8 cellular contexts compared by ENCODE assay signal in genomic region chr1:1630965-1631792, GRCh38. TPM values are rescaled to one million over a fixed set of nuclear protein-coding genes. Genes with fewer than 3 reads are reported as not detected.
DNase-seq lines count a peak whose midpoint lies in the region; ATAC-seq and TF ChIP-seq lines count a peak whose summit lies in the region.

No MANE protein-coding gene starts in this region.

- POLR2A ChIA-PET in naive thymus-derived CD4-positive, alpha-beta T cell (lab: Charles Lee) = interaction anchor here (0.7 to 4.4 kb wide), 7 partner anchors 16 to 93 kb away, joined by 3 to 86 read pairs (median 4); partner anchors contain the start of genes CDK11A, MIB2 and SLC35E2B
- POLR2A ChIA-PET in activated CD4-positive, alpha-beta memory T cell treated with anti-CD3 and anti-CD28 coated beads for 36 hours (lab: Charles Lee) = interaction anchor here (1.1 to 1.3 kb wide), 3 partner anchors 11 to 17 kb away, joined by 3 read pairs; partner anchors contain the start of gene MIB2

- no peak overlapping the region for H3K27ac Mint-ChIP-seq in CD4-positive, CD25-positive, alpha-beta regulatory T cell
- H3K27ac Mint-ChIP-seq in naive thymus-derived CD4-positive, alpha-beta T cell = peak overlapping the region in 5 of 9 donors; percentile 21 to 74 (median 31)
- no peak overlapping the region for H3K27ac Mint-ChIP-seq in activated CD4-positive, alpha-beta memory T cell treated with anti-CD3 and anti-CD28 coated beads for 36 hours

- H4K20me1 ChIP-seq in OCI-LY3 (ENCODE audit: insufficient read depth, low read length) = no peaks in the 10 kb centered on the region

- no peaks in the 10 kb centered on the region for H3K27me3 ChIP-seq in CD4-positive, CD25-positive, alpha-beta regulatory T cell (ENCODE audit: control insufficient read depth, insufficient read depth, low read length)
- H3K27me3 ChIP-seq in OCI-LY3 (ENCODE audit: low read depth, low read length) = no peaks in the 10 kb centered on the region
- H3K27me3 ChIP-seq in naive thymus-derived CD4-positive, alpha-beta T cell (ENCODE audit: control insufficient read depth in 2 of 2, insufficient read depth in 2 of 2, low read length in 2 of 2) = no peaks in the 10 kb centered on the region

- peak overlapping the region; percentile 67; the same call in 1 of the 2 replicates for H3K4me2 ChIP-seq in OCI-LY3 (ENCODE audit: low read length)

- no peaks in the 10 kb centered on the region for H3K36me3 Mint-ChIP-seq in CD4-positive, CD25-positive, alpha-beta regulatory T cell
- H3K36me3 Mint-ChIP-seq in naive thymus-derived CD4-positive, alpha-beta T cell = peaks cover 0 to 2% (median 0%) of the 10 kb centered on the region in 5 donors
- H3K36me3 Mint-ChIP-seq in activated CD4-positive, alpha-beta memory T cell treated with anti-CD3 and anti-CD28 coated beads for 36 hours = peaks cover 2% of the 10 kb centered on the region

- no peak for ATAC-seq in CD4-positive, CD25-positive, alpha-beta regulatory T cell (ENCODE audit: low read depth in 2 of 2)
- ATAC-seq in naive thymus-derived CD4-positive, alpha-beta T cell = no peak

- intact Hi-C loops in naive thymus-derived CD4-positive, alpha-beta T cell (cut with micrococcal nuclease) = loop anchor here in 1 of 2 donors (2.0 kb wide), 3 partner anchors 28 to 118 kb away; partner anchors contain the start of genes ATAD3A, CDK11B and SSU72
- intact Hi-C loops in activated CD4-positive, alpha-beta memory T cell treated with anti-CD3 and anti-CD28 coated beads for 36 hours (cut with micrococcal nuclease) = loop anchor here (2.0 kb wide), 1 partner anchor 16 kb away; the partner anchor contains the start of gene MIB2

- H3K9me3 ChIP-seq in CD4-positive, CD25-positive, alpha-beta regulatory T cell (ENCODE audit: control insufficient read depth in 2 of 2, low read length in 2 of 2) = no peaks in the 10 kb centered on the region
- no peaks in the 10 kb centered on the region for H3K9me3 ChIP-seq in OCI-LY3 (ENCODE audit: insufficient read depth, low read length)
- H3K9me3 ChIP-seq in naive thymus-derived CD4-positive, alpha-beta T cell (ENCODE audit: control insufficient read depth in 2 of 3, low read length in 3 of 3) = no peaks in the 10 kb centered on the region

- no peak overlapping the region for H3K9ac ChIP-seq in OCI-LY3 (ENCODE audit: low read length)

- TF ChIP-seq CTCF in OCI-LY3 (IDR thresholded peaks at IDR 0.05; ENCODE audit: low read depth, low read length) = no peak

- H3K4me1 ChIP-seq in CD4-positive, CD25-positive, alpha-beta regulatory T cell (ENCODE audit: control insufficient read depth, insufficient read depth, low read length, poor library complexity, severe bottlenecking) = peaks cover 29% of the 10 kb centered on the region
- peaks cover 4% of the 10 kb centered on the region; the same call in 1 of the 2 replicates for H3K4me1 ChIP-seq in OCI-LY3 (ENCODE audit: low read length)
- H3K4me1 ChIP-seq in naive thymus-derived CD4-positive, alpha-beta T cell (ENCODE audit: control insufficient read depth in 2 of 2, insufficient read depth in 2 of 2, low read length in 2 of 2) = peaks cover 0 to 4% of the 10 kb centered on the region in 2 donors

- H2AFZ ChIP-seq in OCI-LY3 (ENCODE audit: low read depth, low read length) = no peak overlapping the region

- no peaks in the 10 kb centered on the region for H3K79me2 ChIP-seq in OCI-LY3 (ENCODE audit: low read length)

- CTCF ChIA-PET in naive thymus-derived CD4-positive, alpha-beta T cell (lab: Charles Lee) = interaction anchor here (1.3 kb wide), 1 partner anchor 16 kb away, joined by 3 read pairs; no protein-coding TSS in a partner anchor
- CTCF ChIA-PET in activated CD4-positive, alpha-beta memory T cell treated with anti-CD3 and anti-CD28 coated beads for 36 hours (lab: Charles Lee) = interaction anchor here (0.7 to 1.8 kb wide), 2 partner anchors 17 to 37 kb away, joined by 4 to 13 read pairs; no protein-coding TSS in a partner anchor

- peaks cover 0 to 6% (median 3%) of the 10 kb centered on the region in 4 donors for H3K4me1 Mint-ChIP-seq in CD4-positive, CD25-positive, alpha-beta regulatory T cell
- peaks cover 0 to 5% (median 4%) of the 10 kb centered on the region in 7 donors for H3K4me1 Mint-ChIP-seq in naive thymus-derived CD4-positive, alpha-beta T cell
- H3K4me1 Mint-ChIP-seq in activated CD4-positive, alpha-beta memory T cell treated with anti-CD3 and anti-CD28 coated beads for 36 hours (ENCODE audit: low read depth) = peaks cover 7% of the 10 kb centered on the region

- no peaks in the 10 kb centered on the region for H3K36me3 ChIP-seq in CD4-positive, CD25-positive, alpha-beta regulatory T cell (ENCODE audit: control insufficient read depth, insufficient read depth, low read length)
- no peaks in the 10 kb centered on the region for H3K36me3 ChIP-seq in OCI-LY3 (replicated peaks; ENCODE audit: low read depth, low read length)
- H3K36me3 ChIP-seq in naive thymus-derived CD4-positive, alpha-beta T cell (ENCODE audit: control insufficient read depth in 2 of 3, insufficient read depth in 3 of 3, low read length in 3 of 3) = no peaks in the 10 kb centered on the region

- peaks cover 6% of the 10 kb centered on the region for H3K27me3 Mint-ChIP-seq in CD4-positive, CD25-positive, alpha-beta regulatory T cell
- H3K27me3 Mint-ChIP-seq in naive thymus-derived CD4-positive, alpha-beta T cell = peaks cover 0 to 5% (median 0%) of the 10 kb centered on the region in 5 donors
- peaks cover 4% of the 10 kb centered on the region for H3K27me3 Mint-ChIP-seq in activated CD4-positive, alpha-beta memory T cell treated with anti-CD3 and anti-CD28 coated beads for 36 hours

- H3K9me3 Mint-ChIP-seq in CD4-positive, CD25-positive, alpha-beta regulatory T cell = peaks cover 0 to 2% (median 0%) of the 10 kb centered on the region in 7 donors
- peaks cover 0 to 4% (median 0%) of the 10 kb centered on the region in 11 donors for H3K9me3 Mint-ChIP-seq in naive thymus-derived CD4-positive, alpha-beta T cell
- no peaks in the 10 kb centered on the region for H3K9me3 Mint-ChIP-seq in activated CD4-positive, alpha-beta memory T cell treated with anti-CD3 and anti-CD28 coated beads for 36 hours

- peak overlapping the region; percentile 79 for H3K27ac ChIP-seq in CD4-positive, CD25-positive, alpha-beta regulatory T cell (ENCODE audit: insufficient read depth, low read length, poor library complexity, severe bottlenecking)
- no peak overlapping the region for H3K27ac ChIP-seq in OCI-LY3 (ENCODE audit: low read length)
- H3K27ac ChIP-seq in naive thymus-derived CD4-positive, alpha-beta T cell (ENCODE audit: low read depth, low read length) = peak overlapping the region; percentile 68

- peak overlapping the region; percentile 19 to 85 (median 68) for H3K4me3 Mint-ChIP-seq in CD4-positive, CD25-positive, alpha-beta regulatory T cell
- peak overlapping the region in 9 of 10 donors; percentile 29 to 92 (median 63) for H3K4me3 Mint-ChIP-seq in naive thymus-derived CD4-positive, alpha-beta T cell
- no peak overlapping the region for H3K4me3 Mint-ChIP-seq in activated CD4-positive, alpha-beta memory T cell treated with anti-CD3 and anti-CD28 coated beads for 36 hours

- peak in 1 of 3 donors; percentile 15 for DNase-seq in CD4-positive, CD25-positive, alpha-beta regulatory T cell
- DNase-seq in fibroblast of gingiva (ENCODE audit: low read depth) (peak; percentile 24), NCI-H1436 treated with DMSO at 0.1 percent for 48 hours (lab: John Stamatoyannopoulos, UW) (no peak), NCI-H1105 treated with DMSO at 0.1 percent for 48 hours (lab: John Stamatoyannopoulos, UW) (no peak), NOMO-1 (lab: John Stamatoyannopoulos, UW; ENCODE audit: unreplicated experiment in 2 of 2) (no peak)
- DNase-seq in naive thymus-derived CD4-positive, alpha-beta T cell = peak in 2 of 9 donors; percentile 23 to 43
- no peak for DNase-seq in activated CD4-positive, alpha-beta memory T cell treated with anti-CD3 and anti-CD28 coated beads for 36 hours

- H3K4me3 ChIP-seq in CD4-positive, CD25-positive, alpha-beta regulatory T cell (ENCODE audit: low read depth, low read length) = no peak overlapping the region
- H3K4me3 ChIP-seq in OCI-LY3 (ENCODE audit: low read length) = no peak overlapping the region
- no peak overlapping the region for H3K4me3 ChIP-seq in naive thymus-derived CD4-positive, alpha-beta T cell (ENCODE audit: low read length)

RNA-seq across cellular contexts. Expression of gene MMP23B, which starts 0.8 kb away (rescaled TPM):
- total RNA-seq in CD4-positive, CD25-positive, alpha-beta regulatory T cell = 4.1 TPM
- polyA plus RNA-seq in CD4-positive, CD25-positive, alpha-beta regulatory T cell = under 1 TPM in 2 of 4 donors, not detected in 2; 0.18 to 0.21 TPM
- total RNA-seq in naive thymus-derived CD4-positive, alpha-beta T cell = 10 to 100 TPM in 1 of 5 experiments, 1 to 10 TPM in 4; 2.7 to 12.8 (median 4.2) TPM
- polyA plus RNA-seq in naive thymus-derived CD4-positive, alpha-beta T cell = not detected
- total RNA-seq in activated CD4-positive, alpha-beta memory T cell treated with anti-CD3 and anti-CD28 coated beads for 36 hours = 1 to 10 TPM in 1 of 2 experiments, under 1 TPM in 1; 0.61 to 1.1 TPM

RNA-seq across cellular contexts. Expression of gene MIB2, which starts 15.9 kb away (rescaled TPM):
- 58.2 TPM for total RNA-seq in CD4-positive, CD25-positive, alpha-beta regulatory T cell
- 10 to 100 TPM; 15.9 to 20.6 (median 19.0) TPM for polyA plus RNA-seq in CD4-positive, CD25-positive, alpha-beta regulatory T cell
- total RNA-seq in naive thymus-derived CD4-positive, alpha-beta T cell = 100 to 1,000 TPM in 2 of 5 experiments, 10 to 100 TPM in 3; 45.6 to 129 (median 65.7) TPM
- 10 to 100 TPM; 23.4 to 36.7 TPM for polyA plus RNA-seq in naive thymus-derived CD4-positive, alpha-beta T cell
- total RNA-seq in activated CD4-positive, alpha-beta memory T cell treated with anti-CD3 and anti-CD28 coated beads for 36 hours = 10 to 100 TPM; 31.1 to 36.1 TPM

RNA-seq across cellular contexts. Expression of gene CDK11B, which starts 27.6 kb away (rescaled TPM):
- total RNA-seq in CD4-positive, CD25-positive, alpha-beta regulatory T cell = 47.2 TPM
- 10 to 100 TPM in 1 of 4 donors, 1 to 10 TPM in 3; 9.3 to 11.3 (median 9.7) TPM for polyA plus RNA-seq in CD4-positive, CD25-positive, alpha-beta regulatory T cell
- 10 to 100 TPM; 32.3 to 45.4 (median 41.9) TPM for total RNA-seq in naive thymus-derived CD4-positive, alpha-beta T cell
- polyA plus RNA-seq in naive thymus-derived CD4-positive, alpha-beta T cell = 10 to 100 TPM; 11.8 to 16.5 TPM
- 10 to 100 TPM; 32.4 to 36.9 TPM for total RNA-seq in activated CD4-positive, alpha-beta memory T cell treated with anti-CD3 and anti-CD28 coated beads for 36 hours

RNA-seq across cellular contexts. Expression of gene FNDC10, which starts 31.2 kb away (rescaled TPM):
- total RNA-seq in CD4-positive, CD25-positive, alpha-beta regulatory T cell = 0.96 TPM
- polyA plus RNA-seq in CD4-positive, CD25-positive, alpha-beta regulatory T cell = under 1 TPM; 0.21 to 0.37 (median 0.29) TPM
- total RNA-seq in naive thymus-derived CD4-positive, alpha-beta T cell = 10 to 100 TPM in 1 of 5 experiments, 1 to 10 TPM in 4; 3.2 to 10.7 (median 4.0) TPM
- 1 to 10 TPM; 1.3 to 1.6 TPM for polyA plus RNA-seq in naive thymus-derived CD4-positive, alpha-beta T cell
- total RNA-seq in activated CD4-positive, alpha-beta memory T cell treated with anti-CD3 and anti-CD28 coated beads for 36 hours = 1 to 10 TPM; 1.5 to 1.6 TPM

RNA-seq across cellular contexts. Expression of gene SSU72, which starts 56.5 kb away (rescaled TPM):
- total RNA-seq in CD4-positive, CD25-positive, alpha-beta regulatory T cell = 104 TPM
- polyA plus RNA-seq in CD4-positive, CD25-positive, alpha-beta regulatory T cell = 100 to 1,000 TPM; 185 to 279 (median 217) TPM
- total RNA-seq in naive thymus-derived CD4-positive, alpha-beta T cell = 100 to 1,000 TPM; 121 to 148 (median 137) TPM
- 100 to 1,000 TPM; 211 to 267 TPM for polyA plus RNA-seq in naive thymus-derived CD4-positive, alpha-beta T cell
- total RNA-seq in activated CD4-positive, alpha-beta memory T cell treated with anti-CD3 and anti-CD28 coated beads for 36 hours = 100 to 1,000 TPM; 106 to 107 TPM

Comparison
In these comparisons a context has a peak if more than half of its experiments do, and no peak if none do; other contexts are left out.
1. H3K27ac Mint-ChIP-seq: peak in naive thymus-derived CD4-positive, alpha-beta T cell (5 of 9); none in CD4-positive, CD25-positive, alpha-beta regulatory T cell (0 of 3) and activated CD4-positive, alpha-beta memory T cell treated with anti-CD3 and anti-CD28 coated beads for 36 hours (single experiment).